1 cellular context compared by ENCODE assay signal in the genomic region with DNA sequence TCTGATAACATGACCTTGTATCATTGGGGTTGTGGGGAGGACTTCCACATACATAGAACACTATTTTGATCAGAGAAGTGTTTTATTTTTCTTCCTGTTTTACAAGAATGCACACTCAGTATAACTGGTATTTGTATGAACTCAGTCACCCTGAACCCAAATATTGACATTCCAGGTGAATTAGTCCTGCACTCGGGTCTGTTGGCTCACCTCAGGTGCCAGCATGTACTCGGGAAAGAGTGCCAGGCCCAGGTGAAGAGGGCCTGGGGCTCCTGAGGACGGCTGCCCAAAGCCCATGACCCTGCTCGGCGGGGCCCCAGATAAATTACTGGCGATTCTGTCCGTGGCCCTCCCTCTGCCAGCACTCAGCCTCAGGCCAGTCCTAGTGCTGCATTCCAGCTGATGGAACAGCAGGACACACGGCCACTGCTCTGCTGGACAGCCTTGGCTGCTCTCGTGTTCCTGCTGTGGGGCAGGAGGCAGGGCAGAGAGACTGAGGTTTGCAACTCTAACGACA.
TF ChIP-seq lines count a peak whose summit lies in the region.

No MANE protein-coding gene starts in this region.

TF ChIP-seq in Ishikawa, 13 proteins besides CTCF, POLR2A, EP300 and RAD21 (continued from another document):
- TF ChIP-seq, protein P1, sequence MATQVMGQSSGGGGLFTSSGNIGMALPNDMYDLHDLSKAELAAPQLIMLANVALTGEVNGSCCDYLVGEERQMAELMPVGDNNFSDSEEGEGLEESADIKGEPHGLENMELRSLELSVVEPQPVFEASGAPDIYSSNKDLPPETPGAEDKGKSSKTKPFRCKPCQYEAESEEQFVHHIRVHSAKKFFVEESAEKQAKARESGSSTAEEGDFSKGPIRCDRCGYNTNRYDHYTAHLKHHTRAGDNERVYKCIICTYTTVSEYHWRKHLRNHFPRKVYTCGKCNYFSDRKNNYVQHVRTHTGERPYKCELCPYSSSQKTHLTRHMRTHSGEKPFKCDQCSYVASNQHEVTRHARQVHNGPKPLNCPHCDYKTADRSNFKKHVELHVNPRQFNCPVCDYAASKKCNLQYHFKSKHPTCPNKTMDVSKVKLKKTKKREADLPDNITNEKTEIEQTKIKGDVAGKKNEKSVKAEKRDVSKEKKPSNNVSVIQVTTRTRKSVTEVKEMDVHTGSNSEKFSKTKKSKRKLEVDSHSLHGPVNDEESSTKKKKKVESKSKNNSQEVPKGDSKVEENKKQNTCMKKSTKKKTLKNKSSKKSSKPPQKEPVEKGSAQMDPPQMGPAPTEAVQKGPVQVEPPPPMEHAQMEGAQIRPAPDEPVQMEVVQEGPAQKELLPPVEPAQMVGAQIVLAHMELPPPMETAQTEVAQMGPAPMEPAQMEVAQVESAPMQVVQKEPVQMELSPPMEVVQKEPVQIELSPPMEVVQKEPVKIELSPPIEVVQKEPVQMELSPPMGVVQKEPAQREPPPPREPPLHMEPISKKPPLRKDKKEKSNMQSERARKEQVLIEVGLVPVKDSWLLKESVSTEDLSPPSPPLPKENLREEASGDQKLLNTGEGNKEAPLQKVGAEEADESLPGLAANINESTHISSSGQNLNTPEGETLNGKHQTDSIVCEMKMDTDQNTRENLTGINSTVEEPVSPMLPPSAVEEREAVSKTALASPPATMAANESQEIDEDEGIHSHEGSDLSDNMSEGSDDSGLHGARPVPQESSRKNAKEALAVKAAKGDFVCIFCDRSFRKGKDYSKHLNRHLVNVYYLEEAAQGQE (IDR thresholded peaks at IDR 0.05; ENCODE audit: low read depth), result no peak; the same call in 1 of the 2 replicates
- TF ChIP-seq FOXM1 (IDR thresholded peaks at IDR 0.05; ENCODE audit: borderline replicate concordance, low read depth), result no peak; the same call in 1 of the 2 replicates
- TF ChIP-seq TCF12 (IDR thresholded peaks at IDR 0.05; ENCODE audit: low read depth), result peak; percentile 91
- TF ChIP-seq TEAD4 (IDR thresholded peaks at IDR 0.05), result peak; percentile 87; the same call in 1 of the 2 replicates
